8 cellular contexts compared by ENCODE assay signal in genomic region chr5:143395638-143396352, GRCh38. TPM values are rescaled to one million over a fixed set of nuclear protein-coding genes. Genes with fewer than 3 reads are reported as not detected.
DNase-seq lines count a peak whose midpoint lies in the region; ATAC-seq lines count a peak whose summit lies in the region.

No MANE protein-coding gene starts in this region.

- H3K36me3 Mint-ChIP-seq in activated T-helper 2 cell treated with anti-CD3 and anti-CD28 coated beads, Interferon-gamma antibody, Interleukin-2, Interleukin-4, amounts not matched to agents 10 μg/mL and 5 μg/mL and 100 μg/mL, durations not matched to agents 14 hours and 24 hours and 36 hours (ENCODE audit: low read depth): peaks cover 48% of the 10 kb centered on the region
- peaks cover 4 to 34% (median 26%) of the 10 kb centered on the region in 5 donors for H3K36me3 Mint-ChIP-seq in naive thymus-derived CD4-positive, alpha-beta T cell

- peaks cover 42 to 57% of the 10 kb centered on the region in 2 donors for H3K4me1 ChIP-seq in naive thymus-derived CD4-positive, alpha-beta T cell (ENCODE audit: control insufficient read depth in 2 of 2, insufficient read depth in 2 of 2, low read length in 2 of 2)

- H3K4me3 Mint-ChIP-seq in activated T-helper 2 cell treated with anti-CD3 and anti-CD28 coated beads, Interferon-gamma antibody, Interleukin-2, Interleukin-4, amounts not matched to agents 10 μg/mL and 5 μg/mL and 100 μg/mL, durations not matched to agents 14 hours and 24 hours and 36 hours (ENCODE audit: low read depth): peak overlapping the region; percentile 65
- peak overlapping the region; percentile 51 to 97 (median 91) for H3K4me3 Mint-ChIP-seq in naive thymus-derived CD4-positive, alpha-beta T cell

- no peak for DNase-seq in activated T-helper 2 cell treated with anti-CD3 and anti-CD28 coated beads, Interferon-gamma antibody, Interleukin-2, Interleukin-4, amounts not matched to agents 10 μg/mL and 5 μg/mL and 100 μg/mL, durations not matched to agents 14 hours and 24 hours and 36 hours (ENCODE audit: low spot score)
- DNase-seq in naive thymus-derived CD4-positive, alpha-beta T cell: no peak
- no peak for DNase-seq in RKO (ENCODE audit: low spot score)
- DNase-seq in NCI-H1436 (lab: John Stamatoyannopoulos, UW): no peak
- no peak for DNase-seq in NOMO-1 treated with DMSO at 0.1 percent for 48 hours (lab: John Stamatoyannopoulos, UW; ENCODE audit: unreplicated experiment)

- H3K27me3 ChIP-seq in naive thymus-derived CD4-positive, alpha-beta T cell (ENCODE audit: control insufficient read depth in 2 of 2, insufficient read depth in 2 of 2, low read length in 2 of 2): no peaks in the 10 kb centered on the region

- H3K4me3 ChIP-seq in naive thymus-derived CD4-positive, alpha-beta T cell (ENCODE audit: low read length): peak overlapping the region; percentile 26

- H3K27ac Mint-ChIP-seq in activated T-helper 2 cell treated with anti-CD3 and anti-CD28 coated beads, Interferon-gamma antibody, Interleukin-2, Interleukin-4, amounts not matched to agents 10 μg/mL and 5 μg/mL and 100 μg/mL, durations not matched to agents 14 hours and 24 hours and 36 hours: no peak overlapping the region
- H3K27ac Mint-ChIP-seq in naive thymus-derived CD4-positive, alpha-beta T cell: peak overlapping the region in 2 of 9 donors; percentile 36 to 40

- H3K27me3 Mint-ChIP-seq in activated T-helper 2 cell treated with anti-CD3 and anti-CD28 coated beads, Interferon-gamma antibody, Interleukin-2, Interleukin-4, amounts not matched to agents 10 μg/mL and 5 μg/mL and 100 μg/mL, durations not matched to agents 14 hours and 24 hours and 36 hours (ENCODE audit: low read depth): no peaks in the 10 kb centered on the region
- H3K27me3 Mint-ChIP-seq in naive thymus-derived CD4-positive, alpha-beta T cell: no peaks in the 10 kb centered on the region

- POLR2A ChIA-PET in naive thymus-derived CD4-positive, alpha-beta T cell (lab: Charles Lee): interaction anchor here (0.6 to 4.4 kb wide), 4 partner anchors 8 to 342 kb away, joined by 4 to 20 read pairs (median 4); partner anchors contain the start of gene NR3C1

- peaks cover 50% of the 10 kb centered on the region for H3K4me1 Mint-ChIP-seq in activated T-helper 2 cell treated with anti-CD3 and anti-CD28 coated beads, Interferon-gamma antibody, Interleukin-2, Interleukin-4, amounts not matched to agents 10 μg/mL and 5 μg/mL and 100 μg/mL, durations not matched to agents 14 hours and 24 hours and 36 hours (ENCODE audit: low read depth)
- peaks cover 46 to 99% (median 74%) of the 10 kb centered on the region in 7 donors for H3K4me1 Mint-ChIP-seq in naive thymus-derived CD4-positive, alpha-beta T cell

- no peaks in the 10 kb centered on the region for H3K36me3 ChIP-seq in naive thymus-derived CD4-positive, alpha-beta T cell (ENCODE audit: control insufficient read depth in 2 of 3, insufficient read depth in 3 of 3, low read length in 3 of 3)

- no peak overlapping the region for H3K27ac ChIP-seq in naive thymus-derived CD4-positive, alpha-beta T cell (ENCODE audit: low read depth, low read length)

- peak; percentile 65 for ATAC-seq in GM18511 (IDR thresholded peaks at IDR 0.05; ENCODE audit: unreplicated experiment)
- ATAC-seq in HG02798 (IDR thresholded peaks at IDR 0.05; ENCODE audit: poor library complexity, unreplicated experiment): peak; percentile 33
- no peak for ATAC-seq in naive thymus-derived CD4-positive, alpha-beta T cell
- ATAC-seq in HG03108 (IDR thresholded peaks at IDR 0.05; ENCODE audit: unreplicated experiment): no peak

- CTCF ChIA-PET in naive thymus-derived CD4-positive, alpha-beta T cell (lab: Charles Lee): interaction anchor here (2.1 kb wide), 1 partner anchor 394 kb away, joined by 7 read pairs; no protein-coding TSS in a partner anchor

- H3K9me3 ChIP-seq in naive thymus-derived CD4-positive, alpha-beta T cell (ENCODE audit: control insufficient read depth in 2 of 3, low read length in 3 of 3): no peaks in the 10 kb centered on the region

- intact Hi-C loops in activated T-helper 2 cell treated with anti-CD3 and anti-CD28 coated beads, Interferon-gamma antibody, Interleukin-2, Interleukin-4, amounts not matched to agents 10 μg/mL and 5 μg/mL and 100 μg/mL, durations not matched to agents 14 hours and 24 hours and 36 hours (cut with micrococcal nuclease): no loop called here
- intact Hi-C loops in naive thymus-derived CD4-positive, alpha-beta T cell (cut with micrococcal nuclease): loop anchor here in 1 of 2 donors (2.0 kb wide), 1 partner anchor 17 kb away; no protein-coding TSS in a partner anchor

- H3K9me3 Mint-ChIP-seq in activated T-helper 2 cell treated with anti-CD3 and anti-CD28 coated beads, Interferon-gamma antibody, Interleukin-2, Interleukin-4, amounts not matched to agents 10 μg/mL and 5 μg/mL and 100 μg/mL, durations not matched to agents 14 hours and 24 hours and 36 hours: no peaks in the 10 kb centered on the region
- no peaks in the 10 kb centered on the region for H3K9me3 Mint-ChIP-seq in naive thymus-derived CD4-positive, alpha-beta T cell

RNA-seq across cellular contexts. Expression of gene NR3C1, which starts 7.7 kb away (rescaled TPM):
- 51.3 and 52.0 TPM in 2 replicates for total RNA-seq in activated T-helper 2 cell treated with anti-CD3 and anti-CD28 coated beads, Interferon-gamma antibody, Interleukin-2, Interleukin-4, amounts not matched to agents 10 μg/mL and 5 μg/mL and 100 μg/mL, durations not matched to agents 14 hours and 24 hours and 36 hours
- total RNA-seq in naive thymus-derived CD4-positive, alpha-beta T cell: 100 to 1,000 TPM in 3 of 5 experiments, 10 to 100 TPM in 2; 68.0 to 140 (median 121) TPM
- 10 to 100 TPM; 86.1 to 90.2 TPM for polyA plus RNA-seq in naive thymus-derived CD4-positive, alpha-beta T cell

Comparison
In these comparisons a context has a peak if more than half of its experiments do, and no peak if none do; other contexts are left out.
1. ATAC-seq: peak in GM18511 (single experiment) and HG02798 (single experiment); none in naive thymus-derived CD4-positive, alpha-beta T cell (single experiment) and HG03108 (single experiment).